8 cellular contexts compared by ENCODE assay signal in the genomic region with DNA sequence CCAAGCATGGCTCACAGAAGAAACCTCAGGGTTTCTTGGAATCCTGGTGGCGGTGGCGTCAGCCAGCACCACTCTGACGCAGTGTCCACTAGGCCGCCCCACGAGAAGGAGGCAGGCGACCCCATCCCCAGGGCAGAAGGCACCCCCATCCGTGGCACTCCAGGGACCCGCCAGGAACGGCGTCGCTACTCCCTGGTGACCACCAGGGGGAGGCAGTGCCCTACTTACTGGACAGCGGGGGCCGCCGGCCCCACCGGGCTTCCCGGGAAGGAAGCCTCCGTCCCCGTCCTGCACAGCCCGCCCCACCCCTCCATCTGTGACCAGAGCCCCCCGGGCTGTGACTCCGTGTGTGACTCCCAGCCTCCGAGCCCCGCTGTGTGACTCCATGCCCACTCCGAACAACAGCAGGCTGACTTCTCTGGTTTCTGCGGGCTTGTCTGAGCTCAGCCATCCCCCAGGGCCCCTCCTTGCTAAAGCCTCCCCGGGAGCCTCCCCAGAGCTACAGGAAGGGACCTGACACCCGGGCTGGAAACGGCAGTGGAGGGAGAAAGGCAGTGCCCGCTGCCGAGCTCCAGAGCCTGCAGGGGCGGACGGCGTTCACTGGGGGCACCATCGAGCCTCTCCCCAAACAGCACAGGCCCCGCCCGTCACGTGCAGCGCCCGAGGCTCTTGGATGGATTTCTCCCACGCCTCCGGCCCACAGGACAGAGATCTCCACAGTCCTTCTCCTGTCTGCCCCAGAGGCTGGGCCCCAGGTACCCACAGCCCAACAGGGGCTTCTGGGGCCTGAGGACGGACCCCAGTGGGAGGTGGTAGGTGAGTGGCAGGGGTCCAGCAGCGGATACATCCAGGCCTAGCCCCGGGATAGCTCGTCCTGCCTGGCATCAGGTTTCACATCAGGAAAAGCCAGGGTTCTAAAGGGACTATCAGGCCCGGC. TPM values are rescaled to one million over a fixed set of nuclear protein-coding genes. Genes with fewer than 3 reads are reported as not detected.
DNase-seq lines count a peak whose midpoint lies in the region; ATAC-seq and TF ChIP-seq lines count a peak whose summit lies in the region.

No MANE protein-coding gene starts in this region.

- peak overlapping the region; percentile 54 for H3K4me3 ChIP-seq in A673 (ENCODE audit: low read depth, low read length, poor library complexity, severe bottlenecking)
- peak overlapping the region; percentile 76 for H3K4me3 ChIP-seq in OCI-LY7 (ENCODE audit: low read depth, low read length, poor library complexity, severe bottlenecking)
- peak overlapping the region; percentile 52 for H3K4me3 ChIP-seq in epithelial cell of esophagus (ENCODE audit: low read length)

- no peaks in the 10 kb centered on the region for H3K36me3 Mint-ChIP-seq in IgD-negative memory B cell

- H3K27me3 ChIP-seq in A673 (replicated peaks; ENCODE audit: insufficient read depth, low read depth, low read length, poor library complexity), result no peaks in the 10 kb centered on the region

- peaks cover 5% of the 10 kb centered on the region for H3K4me1 ChIP-seq in A673 (ENCODE audit: insufficient read depth, low read length, poor library complexity, severe bottlenecking)
- no peaks in the 10 kb centered on the region for H3K4me1 ChIP-seq in OCI-LY7 (ENCODE audit: insufficient read depth, low read length, poor library complexity, severe bottlenecking)

- H3K4me1 Mint-ChIP-seq in IgD-negative memory B cell, result peaks cover 4 to 10% (median 4%) of the 10 kb centered on the region in 3 donors

- H3K9me2 ChIP-seq in OCI-LY7 (ENCODE audit: insufficient read depth, low read length), result no peaks in the 10 kb centered on the region

- H3K9me3 Mint-ChIP-seq in IgD-negative memory B cell, result peaks cover 0 to 6% (median 3%) of the 10 kb centered on the region in 3 donors

- H3K36me3 ChIP-seq in A673 (ENCODE audit: insufficient read depth, low read length, poor library complexity, severe bottlenecking) (no peaks in the 10 kb centered on the region), OCI-LY7 (ENCODE audit: insufficient read depth, low read length) (no peaks in the 10 kb centered on the region)

- BruUV-seq in A673 (replicated peaks; lab: Mats Ljungman, UMichigan), result no TSS peak
- no TSS peak for BruUV-seq in OCI-LY7 (replicated peaks; lab: Mats Ljungman, UMichigan)

- ATAC-seq in GM19023 (IDR thresholded peaks at IDR 0.05; ENCODE audit: unreplicated experiment), result peak; percentile 71

- peak overlapping the region; percentile 99 for H2AFZ ChIP-seq in OCI-LY7 (ENCODE audit: low read length)

- DNase-seq in A673 (ENCODE audit: low spot score), result peak; percentile 95
- DNase-seq in OCI-LY7 (ENCODE audit: low spot score), result peak; percentile 83
- DNase-seq in activated T-cell treated with anti-CD3 and anti-CD28 coated beads for 24 hours (ENCODE audit: low read depth), result peak; percentile 66
- DNase-seq in epithelial cell of esophagus (ENCODE audit: low read depth), result peak; percentile 87
- peak; percentile 53 for DNase-seq in middle frontal gyrus (ENCODE audit: extremely low spot score, low spot score)
- DNase-seq in stimulated activated CD8-positive, alpha-beta memory T cell treated with anti-CD3 and anti-CD28 coated beads, Interleukin-15, amount 100 ng/mL, for 24 hours (ENCODE audit: low read depth), result peak; percentile 59

- H3K9me3 ChIP-seq in A673 (ENCODE audit: low read depth, low read length, poor library complexity, severe bottlenecking) (no peaks in the 10 kb centered on the region), OCI-LY7 (ENCODE audit: low read length) (no peaks in the 10 kb centered on the region)

- POLR2A ChIA-PET in A673 (lab: Charles Lee; ENCODE audit: low non-redundant PET), result interaction anchor here (0.6 to 0.7 kb wide), 2 partner anchors 19 to 21 kb away, joined by 3 read pairs; partner anchors contain the start of gene KIF17
- POLR2A ChIA-PET in OCI-LY7 (lab: Charles Lee), result interaction anchor here (0.6 to 1.4 kb wide), 2 partner anchors 19 to 383 kb away, joined by 3 read pairs; no protein-coding TSS in a partner anchor

- H3K79me2 ChIP-seq in OCI-LY7 (ENCODE audit: insufficient read depth, low read depth, low read length), result no peaks in the 10 kb centered on the region

- peak overlapping the region; percentile 85 to 98 (median 90) for H3K4me3 Mint-ChIP-seq in IgD-negative memory B cell

- H3K27ac Mint-ChIP-seq in IgD-negative memory B cell, result peak overlapping the region; percentile 60 to 93 (median 86)

- H3K4me2 ChIP-seq in OCI-LY7 (ENCODE audit: low read length), result peak overlapping the region; percentile 100

- no peaks in the 10 kb centered on the region for H4K20me1 ChIP-seq in OCI-LY7 (ENCODE audit: insufficient read depth, low read length)

- H3K27ac ChIP-seq in A673 (ENCODE audit: low read depth, low read length, poor library complexity, severe bottlenecking), result peak overlapping the region; percentile 65
- peak overlapping the region; percentile 25 for H3K27ac ChIP-seq in OCI-LY7 (ENCODE audit: low read depth, low read length, poor library complexity, severe bottlenecking)

- peak; percentile 87 for TF ChIP-seq CTCF in A673 (conservative IDR thresholded peaks at IDR 0.05; ENCODE audit: low read depth, low read length)
- TF ChIP-seq CTCF in OCI-LY7 (conservative IDR thresholded peaks at IDR 0.05; ENCODE audit: low read length), result peak; percentile 93
- peak; percentile 85 for TF ChIP-seq CTCF in epithelial cell of esophagus (IDR thresholded peaks at IDR 0.05; ENCODE audit: insufficient read depth, low read depth, low read length, missing control alignments)

- peaks cover 8% of the 10 kb centered on the region for H3K27me3 Mint-ChIP-seq in IgD-negative memory B cell

- intact Hi-C loops in A673 (cut with micrococcal nuclease; ENCODE audit: unreplicated experiment), result loop anchor here (1.0 to 2.0 kb wide), 2 partner anchors 36 to 499 kb away; partner anchors contain the start of gene SH2D5
- intact Hi-C loops in OCI-LY7 (cut with micrococcal nuclease; ENCODE audit: unreplicated experiment), result loop anchor here (1.0 to 10.0 kb wide), 3 partner anchors 36 to 499 kb away; partner anchors contain the start of gene SH2D5

- CTCF ChIA-PET in A673 (lab: Charles Lee), result interaction anchor here (0.5 to 1.4 kb wide), 17 partner anchors 21 to 1089 kb away, joined by 3 to 45 read pairs (median 3); partner anchors contain the start of genes DDOST, HP1BP3, KIF17 and SH2D5
- CTCF ChIA-PET in OCI-LY7 (lab: Charles Lee; ENCODE audit: unreplicated experiment), result interaction anchor here (0.6 to 1.3 kb wide), 7 partner anchors 14 to 1328 kb away, joined by 3 to 4 read pairs (median 3); partner anchors contain the start of gene KIF17

RNA-seq across cellular contexts. Expression of gene KIF17, which starts 21.1 kb away (rescaled TPM):
- total RNA-seq in A673 (2021) (0.28 and 0.71 TPM in 2 replicates), OCI-LY7 (2022) (0.74 and 1.1 TPM in 2 replicates)
- polyA plus RNA-seq in IgD-negative memory B cell, result not detected
- not detected in 2 replicates for total RNA-seq in OCI-LY7 (2014; rRNA removed; shearing (Covaris generic))

RNA-seq across cellular contexts. Expression of gene DDOST, which starts 35.5 kb away (rescaled TPM):
- total RNA-seq in A673 (2021) (230 and 238 TPM in 2 replicates), OCI-LY7 (2022) (136 and 148 TPM in 2 replicates)
- 209 TPM for polyA plus RNA-seq in IgD-negative memory B cell
- 95.1 and 111 TPM in 2 replicates for total RNA-seq in OCI-LY7 (2014; rRNA removed; shearing (Covaris generic))

RNA-seq across cellular contexts. Expression of gene SH2D5, which starts 35.8 kb away (rescaled TPM):
- 1.1 and 1.9 TPM in 2 replicates for total RNA-seq in A673 (2021)
- polyA plus RNA-seq in IgD-negative memory B cell, result not detected
- 0.46 TPM in 1 of 2 replicates, not detected in the other for total RNA-seq in OCI-LY7 (2014; rRNA removed; shearing (Covaris generic))
- 0.42 and 0.68 TPM in 2 replicates for total RNA-seq in OCI-LY7 (2022)

Comparison
In these comparisons a context has a peak if more than half of its experiments do, and no peak if none do; other contexts are left out.
1. Peak in every context shown above with its lines: DNase-seq, ATAC-seq, H3K4me3 ChIP-seq and H3K27ac ChIP-seq.